In genomic region chr10:22913474-22914092, GRCh38 we compare ENCODE assay signal across 1 cellular context.
TF ChIP-seq lines count a peak whose summit lies in the region.

No MANE protein-coding gene starts in this region.

TF ChIP-seq in K562, 482 proteins besides CTCF, POLR2A, EP300 and RAD21 (continued from another document):
- TF ChIP-seq HES1 (IDR thresholded peaks at IDR 0.05; ENCODE audit: low read depth) (no peak), GATAD2B (IDR thresholded peaks at IDR 0.05; ENCODE audit: borderline replicate concordance) (no peak), ZNF398 (CRISPR knock-in tag; IDR thresholded peaks at IDR 0.05) (no peak), ATF1 (CRISPR knock-in tag; IDR thresholded peaks at IDR 0.05) (no peak), ATF1 (tag; IDR thresholded peaks at IDR 0.05) (peak; percentile 63), RBM22 (IDR thresholded peaks at IDR 0.05; ENCODE audit: low read depth, low read length, poor library complexity, severe bottlenecking) (no peak), E2F3 (CRISPR knock-in tag; IDR thresholded peaks at IDR 0.05) (no peak), SIN3A (IDR thresholded peaks at IDR 0.05; ENCODE audit: borderline replicate concordance in 2 of 2, control insufficient read depth in 1 of 2, low read depth in 2 of 2, low read length in 2 of 2) (no peak), XRCC5 (IDR thresholded peaks at IDR 0.05; ENCODE audit: low read depth, low read length) (no peak), KDM5B (IDR thresholded peaks at IDR 0.05; ENCODE audit: insufficient replicate concordance, low read depth, low read length) (no peak), SOX6 (IDR thresholded peaks at IDR 0.05) (no peak), CBX3 (IDR thresholded peaks at IDR 0.05; ENCODE audit: borderline replicate concordance in 1 of 2, low read length in 2 of 2) (no peak), POLR3A (IDR thresholded peaks at IDR 0.05; ENCODE audit: borderline replicate concordance, extremely low read depth, insufficient read depth, insufficient read length) (no peak), ZNF778 (CRISPR knock-in tag; IDR thresholded peaks at IDR 0.05) (no peak), SREBF2 (CRISPR knock-in tag; IDR thresholded peaks at IDR 0.05) (no peak), HMBOX1 (IDR thresholded peaks at IDR 0.05) (peak; percentile 33; the same call in 1 of the 2 replicates), ZNF785 (CRISPR knock-in tag; IDR thresholded peaks at IDR 0.05) (no peak), CREB3 (tag; conservative IDR thresholded peaks at IDR 0.05; ENCODE audit: low read depth) (no peak), NUFIP1 (IDR thresholded peaks at IDR 0.05; ENCODE audit: partially characterized antibody) (no peak), NBN (IDR thresholded peaks at IDR 0.05; ENCODE audit: low read depth) (no peak), FOS (IDR thresholded peaks at IDR 0.05; ENCODE audit: extremely low read depth, insufficient read length) (no peak), FOXJ2 (tag; IDR thresholded peaks at IDR 0.05) (0 out of 2 replicates have a peak, but pooled peaks have one; percentile 27), ZNF121 (CRISPR knock-in tag; conservative IDR thresholded peaks at IDR 0.05) (no peak)
